In the genomic region with DNA sequence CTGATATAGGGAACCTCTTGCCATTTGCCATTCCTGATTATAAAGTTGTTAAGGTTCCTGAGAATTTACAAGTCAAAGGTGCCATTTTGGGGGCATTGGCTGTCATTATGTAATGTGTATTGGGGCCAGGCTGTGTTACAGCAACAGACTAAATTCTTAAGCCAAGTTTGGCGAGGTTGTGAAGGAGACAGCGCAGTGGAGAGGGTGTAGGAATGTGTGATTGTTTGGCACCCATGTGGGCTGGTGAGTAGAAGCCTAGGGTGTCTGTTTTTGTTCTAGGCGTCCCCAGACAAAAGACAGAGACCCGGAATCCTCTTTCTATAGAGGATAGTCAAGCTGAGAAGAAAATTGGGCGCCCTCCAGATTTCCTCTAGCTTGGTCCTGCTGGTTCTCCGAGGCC, we compare ENCODE assay signal across 17 cellular contexts.
DNase-seq lines count a peak whose midpoint lies in the region; ATAC-seq and TF ChIP-seq lines count a peak whose summit lies in the region.
"Had no signal": no experiment of that assay in that cellular context is flagged by ENCODE, and none has a peak within 500 bp of the region (broad histone marks: within the 10 kb centered on the region; RNA-seq: fewer than 3 reads in every experiment).

No MANE protein-coding gene starts in this region.

- H4K8ac ChIP-seq in mesendoderm (ENCODE audit: low read depth, low read length): no peak overlapping the region

- intact Hi-C loops in adrenal gland (cut with DNase I): no loop called here

- H3K4me1 ChIP-seq in endodermal cell (ENCODE audit: control insufficient read depth, insufficient read depth, low read length) (no peaks in the 10 kb centered on the region), mesendoderm (ENCODE audit: control insufficient read depth, low read depth, low read length) (no peaks in the 10 kb centered on the region), adrenal gland (replicated peaks in 1 of 2) (no peaks in the 10 kb centered on the region)
- H3K4me1 ChIP-seq: A549, BLaER1 had no signal

- no peak overlapping the region for H2BK15ac ChIP-seq in mesendoderm (replicated peaks; ENCODE audit: low read depth)

- no peaks in the 10 kb centered on the region for H3K36me3 ChIP-seq in endodermal cell (ENCODE audit: control insufficient read depth, insufficient read depth, low read length)
- H3K36me3 ChIP-seq in mesendoderm (ENCODE audit: control insufficient read depth, insufficient read depth, low read length): no peaks in the 10 kb centered on the region
- H3K36me3 ChIP-seq in adrenal gland (replicated peaks in 1 of 2): no peaks in the 10 kb centered on the region
- H3K36me3 ChIP-seq: BLaER1 had no signal

- H4K5ac ChIP-seq in mesendoderm (ENCODE audit: low read length): no peak overlapping the region

- peaks cover 5% of the 10 kb centered on the region for H3K4me1 Mint-ChIP-seq in endodermal cell
- H3K4me1 Mint-ChIP-seq: CD14-positive monocyte; CD4-positive, alpha-beta memory T cell had no signal

- H3K27me3 ChIP-seq in endodermal cell (ENCODE audit: control insufficient read depth, insufficient read depth, low read length, poor library complexity, severe bottlenecking): no peaks in the 10 kb centered on the region
- H3K27me3 ChIP-seq in mesendoderm (ENCODE audit: insufficient read depth, low read length, poor library complexity): no peaks in the 10 kb centered on the region
- no peaks in the 10 kb centered on the region for H3K27me3 ChIP-seq in adrenal gland
- H3K27me3 ChIP-seq: BLaER1 had no signal

- H3K56ac ChIP-seq in mesendoderm (ENCODE audit: low read length): no peak overlapping the region

- H3K9ac ChIP-seq in endodermal cell (ENCODE audit: extremely low read depth, low read length, poor library complexity, severe bottlenecking) (no peak overlapping the region), mesendoderm (ENCODE audit: low read length) (no peak overlapping the region)
- H3K9ac ChIP-seq: BLaER1 had no signal

- no peak overlapping the region for H3K18ac ChIP-seq in mesendoderm (ENCODE audit: low read length)

- ATAC-seq in HG02870 (IDR thresholded peaks at IDR 0.05; ENCODE audit: unreplicated experiment): no peak
- ATAC-seq in omental fat pad (ENCODE audit: low FRiP score): no peak
- ATAC-seq: A549, GM12878 had no signal

- no peak overlapping the region for H3K4me2 ChIP-seq in mesendoderm (ENCODE audit: low read length)
- H3K4me2 ChIP-seq: A549, BLaER1 had no signal

- no peak overlapping the region for H3K23ac ChIP-seq in mesendoderm (ENCODE audit: low read length)

- no peaks in the 10 kb centered on the region for H3K27me3 Mint-ChIP-seq in endodermal cell (ENCODE audit: insufficient read depth)
- H3K27me3 Mint-ChIP-seq: CD4-positive, alpha-beta memory T cell had no signal

- DNase-seq in NCI-H146 (lab: John Stamatoyannopoulos, UW): peak; percentile 8
- DNase-seq in NCI-H146 treated with DMSO at 0.1 percent for 48 hours (lab: John Stamatoyannopoulos, UW; ENCODE audit: unreplicated experiment): no peak
- peak; percentile 68 for DNase-seq in endodermal cell
- peak; percentile 33 for DNase-seq in mesendoderm
- DNase-seq in islet precursor cell: no peak
- no peak for DNase-seq in omental fat pad (ENCODE audit: low spot score)
- DNase-seq in adrenal gland: no peak
- DNase-seq: AML-193; CD4-positive, alpha-beta memory T cell; DMS79 treated with DMSO at 0.1 percent for 48 hours; HCEC 1CT had no signal

- no peaks in the 10 kb centered on the region for H3K79me1 ChIP-seq in mesendoderm (ENCODE audit: low read length)

- TF ChIP-seq CTCF in endodermal cell (conservative IDR thresholded peaks at IDR 0.05): no peak
- no peak for TF ChIP-seq CTCF in omental fat pad (IDR thresholded peaks at IDR 0.05)
- TF ChIP-seq CTCF in adrenal gland (IDR thresholded peaks at IDR 0.05): no peak

- no peaks in the 10 kb centered on the region for H3K36me3 Mint-ChIP-seq in endodermal cell (ENCODE audit: low read depth)
- H3K36me3 Mint-ChIP-seq: CD14-positive monocyte; CD4-positive, alpha-beta memory T cell had no signal

- no peaks in the 10 kb centered on the region for H3K9me3 Mint-ChIP-seq in endodermal cell

- TF ChIP-seq POLR2A in adrenal gland (IDR thresholded peaks at IDR 0.05): no peak

- H3K9me3 ChIP-seq in endodermal cell (ENCODE audit: control insufficient read depth, low read length) (no peaks in the 10 kb centered on the region), adrenal gland (replicated peaks in 1 of 3) (no peaks in the 10 kb centered on the region)
- H3K9me3 ChIP-seq: A549, BLaER1 had no signal

- H2AK5ac ChIP-seq in mesendoderm (ENCODE audit: low read length): no peak overlapping the region

- H2BK120ac ChIP-seq in mesendoderm (ENCODE audit: low read depth, low read length): no peak overlapping the region

- whole genome bisulfite sequencing in endodermal cell (ENCODE audit: insufficient coverage in 1 of 2, insufficient read length in 1 of 2), 2 experiments: 79 to 89% methylated on average over 2 to 6 of the region's 6 CpGs
- WGBS in mesendoderm (ENCODE audit: extremely low coverage, insufficient coverage, low lambda C conversion rate): no CpG with 5 or more reads among the region's 6 CpGs
- WGBS in adrenal gland, 4 donors: 73 to 84% (median 79%) methylated on average over 6 of the region's 6 CpGs

- H2BK5ac ChIP-seq in mesendoderm (ENCODE audit: low read length): no peak overlapping the region

- no peak overlapping the region for H3K27ac Mint-ChIP-seq in endodermal cell
- H3K27ac Mint-ChIP-seq: CD14-positive monocyte; CD4-positive, alpha-beta memory T cell had no signal

- H3K4me3 Mint-ChIP-seq in endodermal cell: peak overlapping the region; percentile 41
- H3K4me3 Mint-ChIP-seq: CD14-positive monocyte; CD4-positive, alpha-beta memory T cell had no signal

- H3K4me3 ChIP-seq in endodermal cell (ENCODE audit: low read length) (no peak overlapping the region), mesendoderm (ENCODE audit: low read length) (no peak overlapping the region), adrenal gland (no peak overlapping the region)
- H3K4me3 ChIP-seq: A549, BLaER1, GM12878 had no signal

- H3K27ac ChIP-seq in endodermal cell (ENCODE audit: low read depth, low read length) (no peak overlapping the region), mesendoderm (ENCODE audit: low read depth, low read length) (no peak overlapping the region), adrenal gland (no peak overlapping the region)
- H3K27ac ChIP-seq: 22Rv1, A549, BLaER1 had no signal

- no peak overlapping the region for H3K4ac ChIP-seq in mesendoderm (ENCODE audit: low read depth, low read length)

- H3K79me2 ChIP-seq in mesendoderm (ENCODE audit: control insufficient read depth, insufficient read depth, low read length): no peaks in the 10 kb centered on the region

Comparison
In these comparisons a context has a peak if more than half of its experiments do, and no peak if none do; other contexts are left out.
1. DNase-seq: peak in NCI-H146 (single experiment), endodermal cell (single experiment) and mesendoderm (single experiment); none in NCI-H146 treated with DMSO at 0.1 percent for 48 hours (single experiment), islet precursor cell (single experiment), omental fat pad (single experiment) and adrenal gland (0 of 7).